In genomic region chr1:78617615-78618026, GRCh38 we compare ENCODE assay signal across 8 cellular contexts. TPM values are rescaled to one million over a fixed set of nuclear protein-coding genes. Genes with fewer than 3 reads are reported as not detected.
A peak's percentile ranks its signal among the peaks of the same experiment; 100 is the strongest.
DNase-seq lines count a peak whose midpoint lies in the region; ATAC-seq, FAIRE-seq and TF ChIP-seq lines count a peak whose summit lies in the region.

No MANE protein-coding gene starts in this region.

- no peaks in the 10 kb centered on the region for H3K36me3 ChIP-seq in KMS-11 (ENCODE audit: insufficient read depth)
- no peaks in the 10 kb centered on the region for H3K36me3 ChIP-seq in aorta (ENCODE audit: control insufficient read depth in 1 of 2, insufficient read depth in 2 of 2, low read length in 1 of 2)

- peaks cover 3% of the 10 kb centered on the region for H3K36me3 Mint-ChIP-seq in activated T-helper 2 cell treated with anti-CD3 and anti-CD28 coated beads, Interferon-gamma antibody, Interleukin-2, Interleukin-4, amounts not matched to agents 10 μg/mL and 5 μg/mL and 100 μg/mL, durations not matched to agents 14 hours and 24 hours and 36 hours (ENCODE audit: low read depth)
- H3K36me3 Mint-ChIP-seq in osteocyte (ENCODE audit: unreplicated experiment): no peaks in the 10 kb centered on the region

- intact Hi-C loops in activated T-helper 2 cell treated with anti-CD3 and anti-CD28 coated beads, Interferon-gamma antibody, Interleukin-2, Interleukin-4, amounts not matched to agents 10 μg/mL and 5 μg/mL and 100 μg/mL, durations not matched to agents 14 hours and 24 hours and 36 hours (cut with micrococcal nuclease): loop anchor here (1.0 kb wide), 1 partner anchor 59 kb away; no protein-coding TSS in a partner anchor
- intact Hi-C loops in aorta (cut with DNase I): loop anchor here (2.0 to 10.0 kb wide), 3 partner anchors 59 to 473 kb away; no protein-coding TSS in a partner anchor

- H3K4me1 ChIP-seq in KMS-11 (ENCODE audit: low read depth, poor library complexity, severe bottlenecking) (peaks cover 24% of the 10 kb centered on the region), aorta (ENCODE audit: control insufficient read depth in 1 of 2, insufficient read depth in 2 of 2, low read length in 2 of 2) (no peaks in the 10 kb centered on the region)

- peak; percentile 83 for FAIRE-seq in frontal cortex (lab: Jason Lieb, UNC)

- H3K4me2 ChIP-seq in KMS-11: no peak overlapping the region

- H3K4me1 Mint-ChIP-seq in activated T-helper 2 cell treated with anti-CD3 and anti-CD28 coated beads, Interferon-gamma antibody, Interleukin-2, Interleukin-4, amounts not matched to agents 10 μg/mL and 5 μg/mL and 100 μg/mL, durations not matched to agents 14 hours and 24 hours and 36 hours (ENCODE audit: low read depth): peaks cover 38% of the 10 kb centered on the region
- H3K4me1 Mint-ChIP-seq in osteocyte (ENCODE audit: unreplicated experiment): peaks cover 35% of the 10 kb centered on the region

- no peaks in the 10 kb centered on the region for H3K9me3 Mint-ChIP-seq in activated T-helper 2 cell treated with anti-CD3 and anti-CD28 coated beads, Interferon-gamma antibody, Interleukin-2, Interleukin-4, amounts not matched to agents 10 μg/mL and 5 μg/mL and 100 μg/mL, durations not matched to agents 14 hours and 24 hours and 36 hours
- H3K9me3 Mint-ChIP-seq in osteocyte (ENCODE audit: unreplicated experiment): no peaks in the 10 kb centered on the region

- ATAC-seq in GM21723 (IDR thresholded peaks at IDR 0.05; ENCODE audit: unreplicated experiment): peak; percentile 52
- ATAC-seq in aorta (ENCODE audit: low FRiP score): peak; percentile 91

- no peaks in the 10 kb centered on the region for H3K9me3 ChIP-seq in aorta (ENCODE audit: control insufficient read depth, low read length)

- 28 to 32% methylated on average over 7 of the region's 7 CpGs for WGBS in aorta, 2 donors

- H3K9ac ChIP-seq in KMS-11: no peak overlapping the region

- no peak overlapping the region for H3K27ac Mint-ChIP-seq in activated T-helper 2 cell treated with anti-CD3 and anti-CD28 coated beads, Interferon-gamma antibody, Interleukin-2, Interleukin-4, amounts not matched to agents 10 μg/mL and 5 μg/mL and 100 μg/mL, durations not matched to agents 14 hours and 24 hours and 36 hours
- H3K27ac Mint-ChIP-seq in osteocyte (ENCODE audit: unreplicated experiment): no peak overlapping the region

- no peak overlapping the region for H3K4me3 ChIP-seq in KMS-11 (IDR thresholded peaks at IDR 0.05; ENCODE audit: insufficient read depth, low read depth, low read length)
- H3K4me3 ChIP-seq in aorta (ENCODE audit: low read length in 2 of 2): no peak overlapping the region

- no peak overlapping the region for H3K27ac ChIP-seq in KMS-11
- H3K27ac ChIP-seq in aorta (ENCODE audit: low read depth in 1 of 2, low read length in 2 of 2): no peak overlapping the region

- no peak overlapping the region for H3K4me3 Mint-ChIP-seq in activated T-helper 2 cell treated with anti-CD3 and anti-CD28 coated beads, Interferon-gamma antibody, Interleukin-2, Interleukin-4, amounts not matched to agents 10 μg/mL and 5 μg/mL and 100 μg/mL, durations not matched to agents 14 hours and 24 hours and 36 hours (ENCODE audit: low read depth)
- H3K4me3 Mint-ChIP-seq in osteocyte (ENCODE audit: unreplicated experiment): no peak overlapping the region

- peak; percentile 77 for TF ChIP-seq CTCF in KMS-11 (conservative IDR thresholded peaks at IDR 0.05; ENCODE audit: low read depth, low read length)
- TF ChIP-seq CTCF in osteocyte (IDR thresholded peaks at IDR 0.05): peak; percentile 88

- H4K20me1 ChIP-seq in KMS-11 (ENCODE audit: insufficient read depth): no peaks in the 10 kb centered on the region

- DNase-seq in ELF-1 (ENCODE audit: low read depth, low spot score) (peak; percentile 56), RPMI8226 (peak; percentile 76), frontal cortex (ENCODE audit: low spot score in 2 of 2) (peak; percentile 19 to 20), osteocyte (ENCODE audit: extremely low spot score, unreplicated experiment) (no peak), aorta (peak; percentile 76 to 78)
- DNase-seq in activated T-helper 2 cell treated with anti-CD3 and anti-CD28 coated beads, Interferon-gamma antibody, Interleukin-2, Interleukin-4, amounts not matched to agents 10 μg/mL and 5 μg/mL and 100 μg/mL, durations not matched to agents 14 hours and 24 hours and 36 hours (ENCODE audit: low spot score): peak; percentile 47

- H2AFZ ChIP-seq in KMS-11 (ENCODE audit: low read depth): no peak overlapping the region

- H3K79me2 ChIP-seq in KMS-11 (ENCODE audit: insufficient read depth, low read depth): no peaks in the 10 kb centered on the region

- peaks cover 10% of the 10 kb centered on the region; the same call in 1 of the 2 replicates for H3K27me3 ChIP-seq in KMS-11 (ENCODE audit: insufficient read depth, low read depth)
- no peaks in the 10 kb centered on the region for H3K27me3 ChIP-seq in aorta (ENCODE audit: control insufficient read depth in 1 of 2, insufficient read depth in 2 of 2, low read length in 1 of 2)

- H3K27me3 Mint-ChIP-seq in activated T-helper 2 cell treated with anti-CD3 and anti-CD28 coated beads, Interferon-gamma antibody, Interleukin-2, Interleukin-4, amounts not matched to agents 10 μg/mL and 5 μg/mL and 100 μg/mL, durations not matched to agents 14 hours and 24 hours and 36 hours (ENCODE audit: low read depth): peaks cover 12% of the 10 kb centered on the region
- H3K27me3 Mint-ChIP-seq in osteocyte (ENCODE audit: unreplicated experiment): peaks cover 5% of the 10 kb centered on the region

RNA-seq across cellular contexts. Expression of gene IFI44L, which starts 2.6 kb away (rescaled TPM):
- total RNA-seq in activated T-helper 2 cell treated with anti-CD3 and anti-CD28 coated beads, Interferon-gamma antibody, Interleukin-2, Interleukin-4, amounts not matched to agents 10 μg/mL and 5 μg/mL and 100 μg/mL, durations not matched to agents 14 hours and 24 hours and 36 hours: 7.5 and 8.3 TPM in 2 replicates
- 7.3 TPM for total RNA-seq in frontal cortex
- total RNA-seq in osteocyte: 21.2 and 22.1 TPM in 2 replicates
- total RNA-seq in aorta: 10 to 100 TPM; 22.6 to 42.2 TPM
- polyA plus RNA-seq in aorta: 1 to 10 TPM; 2.9 to 4.8 TPM

RNA-seq across cellular contexts. Expression of gene IFI44, which starts 32.0 kb away (rescaled TPM):
- 14.4 and 16.0 TPM in 2 replicates for total RNA-seq in activated T-helper 2 cell treated with anti-CD3 and anti-CD28 coated beads, Interferon-gamma antibody, Interleukin-2, Interleukin-4, amounts not matched to agents 10 μg/mL and 5 μg/mL and 100 μg/mL, durations not matched to agents 14 hours and 24 hours and 36 hours
- total RNA-seq in frontal cortex: 34.2 TPM
- 14.2 and 19.7 TPM in 2 replicates for total RNA-seq in osteocyte
- 10 to 100 TPM; 37.5 to 52.7 TPM for total RNA-seq in aorta
- 10 to 100 TPM; 12.4 to 15.8 TPM for polyA plus RNA-seq in aorta
